21 cellular contexts compared by ENCODE assay signal in the genomic region with DNA sequence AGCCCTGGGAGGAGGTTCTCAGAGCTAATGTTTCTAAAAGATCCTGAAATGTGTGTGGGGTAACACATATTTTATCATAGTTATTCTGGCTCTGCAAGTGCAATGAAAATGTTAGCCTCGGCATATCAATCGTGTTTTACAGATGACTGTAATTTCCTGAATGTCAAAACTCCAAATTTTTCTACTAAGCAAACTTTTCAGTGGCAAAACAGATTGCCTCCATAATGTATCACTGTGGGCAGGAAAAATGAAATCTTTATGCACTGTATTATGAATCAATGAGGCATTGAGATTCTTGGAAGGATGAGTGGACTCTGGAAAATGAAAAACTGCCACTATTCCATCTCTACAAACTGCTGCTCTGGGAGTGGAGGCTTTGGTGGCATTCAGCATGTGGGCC.
"Had no signal": no experiment of that assay in that cellular context is flagged by ENCODE, and none has a peak within 500 bp of the region (broad histone marks: within the 10 kb centered on the region; RNA-seq: fewer than 3 reads in every experiment).

No MANE protein-coding gene starts in this region.

- H3K27ac Mint-ChIP-seq: activated CD4-positive, alpha-beta memory T cell treated with anti-CD3 and anti-CD28 coated beads for 36 hours; activated CD8-positive, alpha-beta memory T cell treated with anti-CD3 and anti-CD28 coated beads, Interleukin-2, amount 10 ng/mL, durations not matched to agents 7 days and 5 days; activated naive CD4-positive, alpha-beta T cell treated with anti-CD3 and anti-CD28 coated beads, Interleukin-2, amount 10 ng/mL, durations not matched to agents 7 days and 5 days; activated T-helper 2 cell treated with anti-CD3 and anti-CD28 coated beads, Interferon-gamma antibody, Interleukin-2, Interleukin-4, amounts not matched to agents 10 μg/mL and 5 μg/mL and 100 μg/mL, durations not matched to agents 14 hours and 24 hours and 36 hours; brain; stimulated activated memory B cell treated with anti-CD40 and anti-IgM and Interleukin-4, amounts not matched to agents 10 μg/mL and 1 μg/mL and 100 μg/mL, for 72 hours had no signal

- H3K9me3 Mint-ChIP-seq: activated CD4-positive, alpha-beta memory T cell treated with anti-CD3 and anti-CD28 coated beads for 36 hours; activated naive CD4-positive, alpha-beta T cell treated with anti-CD3 and anti-CD28 coated beads, Interleukin-2, amount 10 ng/mL, durations not matched to agents 7 days and 5 days; activated T-helper 2 cell treated with anti-CD3 and anti-CD28 coated beads, Interferon-gamma antibody, Interleukin-2, Interleukin-4, amounts not matched to agents 10 μg/mL and 5 μg/mL and 100 μg/mL, durations not matched to agents 14 hours and 24 hours and 36 hours; stimulated activated memory B cell treated with anti-CD40 and anti-IgM and Interleukin-4, amounts not matched to agents 10 μg/mL and 1 μg/mL and 100 μg/mL, for 72 hours had no signal

- H3K4me3 Mint-ChIP-seq: activated CD4-positive, alpha-beta memory T cell treated with anti-CD3 and anti-CD28 coated beads for 36 hours; activated CD8-positive, alpha-beta memory T cell treated with anti-CD3 and anti-CD28 coated beads, Interleukin-2, amount 10 ng/mL, durations not matched to agents 7 days and 5 days; activated naive CD4-positive, alpha-beta T cell treated with anti-CD3 and anti-CD28 coated beads, Interleukin-2, amount 10 ng/mL, durations not matched to agents 7 days and 5 days; brain; nephron; stimulated activated memory B cell treated with anti-CD40 and anti-IgM and Interleukin-4, amounts not matched to agents 10 μg/mL and 1 μg/mL and 100 μg/mL, for 72 hours had no signal

- H3K4me1 Mint-ChIP-seq: activated CD8-positive, alpha-beta memory T cell treated with anti-CD3 and anti-CD28 coated beads, Interleukin-2, amount 10 ng/mL, durations not matched to agents 7 days and 5 days; activated naive CD4-positive, alpha-beta T cell treated with anti-CD3 and anti-CD28 coated beads, Interleukin-2, amount 10 ng/mL, durations not matched to agents 7 days and 5 days; stimulated activated memory B cell treated with anti-CD40 and anti-IgM and Interleukin-4, amounts not matched to agents 10 μg/mL and 1 μg/mL and 100 μg/mL, for 72 hours had no signal

- H3K36me3 Mint-ChIP-seq: activated CD4-positive, alpha-beta memory T cell treated with anti-CD3 and anti-CD28 coated beads for 36 hours; activated CD8-positive, alpha-beta memory T cell treated with anti-CD3 and anti-CD28 coated beads, Interleukin-2, amount 10 ng/mL, durations not matched to agents 7 days and 5 days; activated naive CD4-positive, alpha-beta T cell treated with anti-CD3 and anti-CD28 coated beads, Interleukin-2, amount 10 ng/mL, durations not matched to agents 7 days and 5 days; stimulated activated memory B cell treated with anti-CD40 and anti-IgM and Interleukin-4, amounts not matched to agents 10 μg/mL and 1 μg/mL and 100 μg/mL, for 72 hours had no signal

- H3K9me3 ChIP-seq: adrenal gland, esophagus squamous epithelium, gastroesophageal sphincter, heart right ventricle, lower lobe of right lung, thyroid gland, vagina had no signal

- ATAC-seq: activated CD8-positive, alpha-beta memory T cell treated with anti-CD3 and anti-CD28 coated beads, Interleukin-2, amount 10 ng/mL, durations not matched to agents 7 days and 5 days; gastroesophageal sphincter; heart right ventricle; left colon; lower lobe of right lung; stimulated activated memory B cell treated with anti-CD40 and anti-IgM and Interleukin-4, amounts not matched to agents 10 μg/mL and 1 μg/mL and 100 μg/mL, for 72 hours had no signal

- DNase-seq: activated CD4-positive, alpha-beta memory T cell treated with anti-CD3 and anti-CD28 coated beads for 36 hours; activated CD8-positive, alpha-beta memory T cell treated with anti-CD3 and anti-CD28 coated beads, Interleukin-2, amount 10 ng/mL, durations not matched to agents 7 days and 5 days; activated naive CD4-positive, alpha-beta T cell treated with anti-CD3 and anti-CD28 coated beads, Interleukin-2, amount 10 ng/mL, durations not matched to agents 7 days and 5 days; activated T-cell treated with anti-CD3 and anti-CD28 coated beads, Interleukin-2, amount 50 U/mL, for 1 hour; adrenal gland; effector CD8-positive, alpha-beta T cell; esophagus squamous epithelium; heart right ventricle; left colon; lower lobe of right lung; nucleus accumbens; stimulated activated CD4-positive, alpha-beta T cell treated with anti-CD3 and anti-CD28 coated beads, Interleukin-2, amount 100 ng/mL, for 48 hours; thyroid gland had no signal

- H3K4me3 ChIP-seq: adrenal gland, esophagus squamous epithelium, gastroesophageal sphincter, heart right ventricle, lower lobe of right lung, thyroid gland, vagina had no signal

- H3K4me1 ChIP-seq: adrenal gland, gastroesophageal sphincter, heart right ventricle, lower lobe of right lung, thyroid gland, vagina had no signal

- FAIRE-seq: endothelial cell of umbilical vein had no signal

- H3K36me3 ChIP-seq: adrenal gland, esophagus squamous epithelium, gastroesophageal sphincter, heart right ventricle, lower lobe of right lung, thyroid gland, vagina had no signal

- H3K27me3 Mint-ChIP-seq: activated naive CD4-positive, alpha-beta T cell treated with anti-CD3 and anti-CD28 coated beads, Interleukin-2, amount 10 ng/mL, durations not matched to agents 7 days and 5 days; brain had no signal

- H3K27ac ChIP-seq: adrenal gland, esophagus squamous epithelium, gastroesophageal sphincter, heart right ventricle, lower lobe of right lung, thyroid gland, vagina, VCaP had no signal
